Comparison of ENCODE assay signal across 8 cellular contexts in the genomic region with DNA sequence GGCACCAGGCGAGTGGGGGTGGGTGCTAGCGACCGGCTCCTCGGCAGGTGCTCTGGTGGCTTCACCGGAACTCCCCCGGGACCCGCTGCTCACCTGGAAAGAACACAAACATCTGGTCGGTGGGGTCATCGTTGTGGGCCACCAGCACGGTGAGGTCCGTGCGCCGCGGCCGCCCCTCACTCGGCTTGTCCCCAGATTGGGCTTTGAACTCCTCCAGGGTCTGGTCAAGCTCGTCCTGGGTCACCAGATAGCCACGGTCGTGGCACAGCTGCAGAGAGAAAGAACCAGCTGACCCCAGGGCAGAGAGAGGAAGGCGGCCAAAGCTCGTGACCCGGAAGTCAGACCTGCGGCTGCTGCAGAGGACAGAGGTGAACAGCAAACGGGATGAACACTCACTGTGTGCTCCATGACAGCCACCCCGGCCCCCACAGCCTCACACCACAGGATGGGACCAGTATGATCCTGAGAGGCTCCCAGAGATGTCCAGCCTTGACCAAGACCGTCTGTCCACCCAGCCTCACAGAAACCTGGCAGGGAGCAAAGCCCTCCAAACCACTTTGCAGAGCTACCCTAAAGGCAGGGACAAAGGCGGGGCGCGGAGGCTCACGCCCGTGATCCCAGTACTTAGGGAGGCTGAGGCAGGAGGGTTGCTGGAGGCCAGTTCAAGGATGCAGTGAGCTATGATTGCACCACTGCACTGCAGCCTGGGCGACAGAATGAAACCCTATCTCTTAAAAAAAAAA.
DNase-seq lines count a peak whose midpoint lies in the region; TF ChIP-seq lines count a peak whose summit lies in the region.

No MANE protein-coding gene starts in this region.

- no peaks in the 10 kb centered on the region for H4K20me1 ChIP-seq in SU-DHL-6 (ENCODE audit: low read depth, low read length)

- no peak for DNase-seq in GM12864 (ENCODE audit: low read depth)
- no peak for DNase-seq in foreskin fibroblast
- no peak for DNase-seq in caudate nucleus (lab: John Stamatoyannopoulos, UW)
- no peak for DNase-seq in NCI-H1092 treated with DMSO at 0.1 percent for 48 hours (lab: John Stamatoyannopoulos, UW)
- DNase-seq in Ammon's horn (ENCODE audit: low spot score), result no peak
- no peak for DNase-seq in NCI-H446 treated with DMSO at 0.1 percent for 48 hours (lab: John Stamatoyannopoulos, UW)

- H3K4me3 ChIP-seq in GM12864 (ENCODE audit: low read depth, low read length), result peak overlapping the region; percentile 65
- H3K4me3 ChIP-seq in SU-DHL-6 (ENCODE audit: insufficient read depth, low read length, poor library complexity, severe bottlenecking), result peak overlapping the region; percentile 77
- H3K4me3 ChIP-seq in foreskin fibroblast (ENCODE audit: low read depth in 1 of 2, low read length in 2 of 2), result peak overlapping the region; percentile 87 to 89
- H3K4me3 ChIP-seq in rectal smooth muscle tissue (ENCODE audit: low read length), result peak overlapping the region; percentile 90

- H3K36me3 ChIP-seq in SU-DHL-6 (ENCODE audit: low read length), result no peaks in the 10 kb centered on the region
- peaks cover 7% of the 10 kb centered on the region for H3K36me3 ChIP-seq in rectal smooth muscle tissue (ENCODE audit: control insufficient read depth, insufficient read depth, low read length)

- TF ChIP-seq CTCF in GM12864 (IDR thresholded peaks at IDR 0.05; ENCODE audit: low read depth, low read length, missing control alignments), result no peak
- TF ChIP-seq CTCF in SU-DHL-6 (IDR thresholded peaks at IDR 0.05; ENCODE audit: insufficient read depth, low read length, poor library complexity, severe bottlenecking), result no peak
- TF ChIP-seq CTCF in foreskin fibroblast (IDR thresholded peaks at IDR 0.05; ENCODE audit: low read depth, low read length), result no peak

- H3K9ac ChIP-seq in SU-DHL-6 (ENCODE audit: low read length) (peak overlapping the region; percentile 82), rectal smooth muscle tissue (ENCODE audit: low read length) (no peak overlapping the region)

- H3K9me3 ChIP-seq in SU-DHL-6 (ENCODE audit: insufficient read depth, low read length), result no peaks in the 10 kb centered on the region

- H3K27ac ChIP-seq in SU-DHL-6 (ENCODE audit: low read depth, low read length) (peak overlapping the region; percentile 11; the same call in 1 of the 2 replicates), rectal smooth muscle tissue (ENCODE audit: low read depth, low read length) (no peak overlapping the region), caudate nucleus (ENCODE audit: low read depth, low read length) (no peak overlapping the region)

- peaks cover 23% of the 10 kb centered on the region for H3K79me2 ChIP-seq in SU-DHL-6 (ENCODE audit: insufficient read depth, low read length)

- H2AFZ ChIP-seq in SU-DHL-6 (ENCODE audit: low read depth, low read length, severe bottlenecking), result no peak overlapping the region

- H3K27me3 ChIP-seq in SU-DHL-6 (ENCODE audit: low read length) (no peaks in the 10 kb centered on the region), rectal smooth muscle tissue (ENCODE audit: control insufficient read depth, insufficient read depth, low read length) (no peaks in the 10 kb centered on the region)

- H3K4me1 ChIP-seq in rectal smooth muscle tissue (ENCODE audit: control insufficient read depth, insufficient read depth, low read length), result peaks cover 6% of the 10 kb centered on the region

- H3F3A ChIP-seq in SU-DHL-6 (ENCODE audit: insufficient read depth), result no peaks in the 10 kb centered on the region

- H3K9me2 ChIP-seq in SU-DHL-6 (replicated peaks; ENCODE audit: insufficient read depth, low read length), result no peaks in the 10 kb centered on the region

- peak overlapping the region; percentile 79 for H3K4me2 ChIP-seq in SU-DHL-6 (ENCODE audit: low read depth, low read length, poor library complexity, severe bottlenecking)
